1 cellular context compared by ENCODE assay signal in genomic region chr6:125779924-125780539, GRCh38.
A peak's percentile ranks its signal among the peaks of the same experiment; 100 is the strongest.
TF ChIP-seq lines count a peak whose summit lies in the region.

No MANE protein-coding gene starts in this region.

TF ChIP-seq in K562, 482 proteins besides CTCF, POLR2A, EP300 and RAD21 (continued from another document):
- TF ChIP-seq MGA (IDR thresholded peaks at IDR 0.05) (no peak), C11orf30 (IDR thresholded peaks at IDR 0.05; ENCODE audit: low read depth) (no peak), MIER1 (IDR thresholded peaks at IDR 0.05; ENCODE audit: low read depth) (0 out of 2 replicates have a peak, but pooled peaks have one; percentile 15), KLF16 (IDR thresholded peaks at IDR 0.05) (no peak), AFF4 (CRISPR knock-in tag; IDR thresholded peaks at IDR 0.05) (no peak), RHOXF2B (CRISPR knock-in tag; conservative IDR thresholded peaks at IDR 0.05) (no peak), HMGN3 (IDR thresholded peaks at IDR 0.05; ENCODE audit: borderline replicate concordance, extremely low read depth, insufficient read length, low read depth, low read length) (no peak), U2AF2 (optimal IDR thresholded peaks at IDR 0.05; ENCODE audit: low read depth, low read length) (no peak), HOMEZ (CRISPR knock-in tag; IDR thresholded peaks at IDR 0.05) (no peak), TCFL5 (CRISPR knock-in tag; conservative IDR thresholded peaks at IDR 0.05) (no peak), HDGF (IDR thresholded peaks at IDR 0.05) (no peak), ZNF512 (tag; IDR thresholded peaks at IDR 0.05) (no peak), JUN (IDR thresholded peaks at IDR 0.05; ENCODE audit: borderline replicate concordance, low read depth, low read length) (0 out of 2 replicates have a peak, but pooled peaks have one; percentile 11), JUN (CRISPR knock-in tag; IDR thresholded peaks at IDR 0.05; ENCODE audit: borderline replicate concordance) (no peak), ARID1B (IDR thresholded peaks at IDR 0.05) (no peak), ELF2 (CRISPR knock-in tag; IDR thresholded peaks at IDR 0.05) (no peak), ZFP36 (IDR thresholded peaks at IDR 0.05; ENCODE audit: low read depth, low read length, partially characterized antibody) (no peak), ATF6 (CRISPR knock-in tag; IDR thresholded peaks at IDR 0.05) (no peak), GABPA (tag; conservative IDR thresholded peaks at IDR 0.05; ENCODE audit: low read depth) (no peak), BACH1 (tag; IDR thresholded peaks at IDR 0.05) (no peak), E2F1 (CRISPR knock-in tag; IDR thresholded peaks at IDR 0.05) (no peak), CXXC5 (CRISPR knock-in tag; IDR thresholded peaks at IDR 0.05) (peak; percentile 70), NR2C2 (CRISPR knock-in tag; IDR thresholded peaks at IDR 0.05) (no peak), NR2C2 (tag; IDR thresholded peaks at IDR 0.05) (no peak), RBM17 (IDR thresholded peaks at IDR 0.05; ENCODE audit: borderline replicate concordance, low read depth, low read length) (no peak), SIRT6 (IDR thresholded peaks at IDR 0.05; ENCODE audit: low read depth, low read length) (no peak), ZNF695 (CRISPR knock-in tag; IDR thresholded peaks at IDR 0.05) (no peak), ZNF655 (CRISPR knock-in tag; IDR thresholded peaks at IDR 0.05) (no peak)
TF ChIP-seq in K562: peak in this region for 75.
